ENCODE assay signal across 1 cellular context in genomic region chr7:70857793-70858545, GRCh38.
TF ChIP-seq lines count a peak whose summit lies in the region.

No MANE protein-coding gene starts in this region.

TF ChIP-seq in WTC11, 78 proteins besides CTCF, POLR2A, EP300 and RAD21 (continued from another document):
- TF ChIP-seq PREB (CRISPR knock-in tag; IDR thresholded peaks at IDR 0.05; ENCODE audit: borderline replicate concordance) (no peak), AR (CRISPR knock-in tag; IDR thresholded peaks at IDR 0.05) (no peak), IRF1 (CRISPR knock-in tag; IDR thresholded peaks at IDR 0.05) (no peak), NFE2L1 (CRISPR knock-in tag; IDR thresholded peaks at IDR 0.05) (no peak), KAT7 (CRISPR knock-in tag; IDR thresholded peaks at IDR 0.05; ENCODE audit: borderline replicate concordance) (no peak), SP1 (CRISPR knock-in tag; conservative IDR thresholded peaks at IDR 0.05) (no peak), ZNF396 (CRISPR knock-in tag; IDR thresholded peaks at IDR 0.05; ENCODE audit: borderline replicate concordance) (no peak), ZNF416 (CRISPR knock-in tag; IDR thresholded peaks at IDR 0.05) (no peak), ZNF671 (CRISPR knock-in tag; IDR thresholded peaks at IDR 0.05) (no peak), OVOL2 (CRISPR knock-in tag; IDR thresholded peaks at IDR 0.05; ENCODE audit: borderline replicate concordance) (no peak), ETV6 (CRISPR knock-in tag; IDR thresholded peaks at IDR 0.05) (no peak), CREB1 (CRISPR knock-in tag; IDR thresholded peaks at IDR 0.05) (no peak), E2F5 (CRISPR knock-in tag; IDR thresholded peaks at IDR 0.05) (no peak)
